Comparison of ENCODE assay signal across 8 cellular contexts in genomic region chr13:49935171-49936084, GRCh38. TPM values are rescaled to one million over a fixed set of nuclear protein-coding genes. Genes with fewer than 3 reads are reported as not detected.
DNase-seq lines count a peak whose midpoint lies in the region; ATAC-seq and TF ChIP-seq lines count a peak whose summit lies in the region.

No MANE protein-coding gene starts in this region.

- no peaks in the 10 kb centered on the region for H3K9me3 ChIP-seq in SJSA1 (replicated peaks)

- H3K27me3 ChIP-seq in SJSA1 (replicated peaks), result no peaks in the 10 kb centered on the region

- ATAC-seq in HG03342 (IDR thresholded peaks at IDR 0.05; ENCODE audit: unreplicated experiment), result peak; percentile 16
- no peak for ATAC-seq in GM18858 (IDR thresholded peaks at IDR 0.05; ENCODE audit: unreplicated experiment)

- H3K4me1 ChIP-seq in SJSA1 (replicated peaks), result peaks cover 6% of the 10 kb centered on the region

- peak; percentile 85 for DNase-seq in CD1c-positive myeloid dendritic cell (ENCODE audit: extremely low spot score)
- peak; percentile 15 for DNase-seq in GM19238 (ENCODE audit: insufficient read length, low spot score)
- peak; percentile 73 to 79 for DNase-seq in SJSA1 (ENCODE audit: low read depth in 1 of 2, low spot score in 2 of 2)
- DNase-seq in anterior cingulate cortex (lab: John Stamatoyannopoulos, UW), result peak in 31 of 58 donors; percentile 6 to 70 (median 52)
- peak; percentile 6 to 62 for DNase-seq in hippocampal formation (lab: John Stamatoyannopoulos, UW)
- DNase-seq in retinal pigment epithelial cell (ENCODE audit: low read depth), result no peak

- TF ChIP-seq CTCF in retinal pigment epithelial cell (conservative IDR thresholded peaks at IDR 0.05; ENCODE audit: low read depth, low read length), result no peak

- peaks cover 9% of the 10 kb centered on the region for H3K36me3 ChIP-seq in SJSA1

- H3K4me3 ChIP-seq in SJSA1 (peak overlapping the region; percentile 80), retinal pigment epithelial cell (ENCODE audit: low read length) (peak overlapping the region; percentile 83)

- peak overlapping the region; percentile 71 for H3K27ac ChIP-seq in SJSA1

RNA-seq across cellular contexts. Expression of gene SPRYD7, which starts 0.7 kb away (rescaled TPM):
- 12.3 and 13.2 TPM in 2 replicates for total RNA-seq in SJSA1 (2014; rRNA removed; shearing (Covaris generic))
